ENCODE assay signal across 10 cellular contexts in the genomic region with DNA sequence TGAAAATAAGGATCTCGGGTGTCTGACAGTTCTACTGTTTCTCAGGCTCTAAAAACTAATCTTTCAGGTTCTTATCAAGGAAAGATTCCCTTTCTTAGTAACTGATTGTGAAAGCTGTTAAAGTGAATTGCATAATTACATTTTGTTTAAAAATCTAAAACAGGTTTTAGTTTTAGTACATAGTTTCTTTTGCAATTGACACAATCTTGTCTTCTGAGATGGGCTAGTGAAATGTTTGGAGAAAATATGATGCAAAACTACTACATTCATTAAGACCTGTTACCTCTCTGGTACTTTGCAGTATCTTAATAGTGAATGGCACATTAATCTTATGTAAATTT.
A peak's percentile ranks its signal among the peaks of the same experiment; 100 is the strongest.
DNase-seq lines count a peak whose midpoint lies in the region; ATAC-seq, FAIRE-seq and TF ChIP-seq lines count a peak whose summit lies in the region.
"Had no signal": no experiment of that assay in that cellular context is flagged by ENCODE, and none has a peak within 500 bp of the region (broad histone marks: within the 10 kb centered on the region; RNA-seq: fewer than 3 reads in every experiment).

No MANE protein-coding gene starts in this region.

- H2AFZ ChIP-seq in GM12878 (ENCODE audit: control insufficient read depth, low read depth, low read length) (no peak overlapping the region), neuron (ENCODE audit: low read depth, low read length) (peak overlapping the region; percentile 55)

- TF ChIP-seq POLR2A in GM12878 (IDR thresholded peaks at IDR 0.05; ENCODE audit: low read depth, low read length) (no peak), H54 (IDR thresholded peaks at IDR 0.05; ENCODE audit: low read depth, low read length) (no peak)

- TF ChIP-seq CTCF in GM12878 (IDR thresholded peaks at IDR 0.05 in 2 of 3, conservative IDR thresholded peaks at IDR 0.05 in 1 of 3; ENCODE audit: control insufficient read depth in 2 of 3, extremely low read depth in 1 of 3, insufficient read depth in 1 of 3, low read depth in 3 of 3, low read length in 3 of 3): no peak

- FAIRE-seq in GM12878 (lab: Jason Lieb, UNC): no peak
- no peak for FAIRE-seq in H54 (lab: Jason Lieb, UNC)
- FAIRE-seq: A204.1 had no signal

- H3K4me1 ChIP-seq in GM12878 (ENCODE audit: control insufficient read depth, insufficient read depth, low read length) (peaks cover 23% of the 10 kb centered on the region; the same call in 1 of the 2 replicates), neuron (ENCODE audit: insufficient read depth, low read length) (peaks cover 25% of the 10 kb centered on the region)

- 0 out of 2 replicates have a peak, but pooled peaks cover 7% of the 10 kb centered on the region for H4K20me1 ChIP-seq in GM12878 (ENCODE audit: control insufficient read depth, insufficient read depth)

- in situ Hi-C loops in GM12878 (cut with MboI): loop anchor here (10.0 kb wide), 2 partner anchors 451 to 1051 kb away; no protein-coding TSS in a partner anchor

- POLR2A ChIA-PET in GM12878 (lab: Charles Lee): no interaction called here

- CTCF ChIA-PET in GM12878 (lab: Yijun Ruan, JAX): interaction anchor here (0.9 to 8.1 kb wide), 16 partner anchors 9 to 1052 kb away, joined by 3 to 93 read pairs (median 5); no protein-coding TSS in a partner anchor

- SMC1A ChIA-PET in GM12878 (lab: Charles Lee; ENCODE audit: uncharacterized antibody, unreplicated experiment): interaction anchor here (0.8 to 4.3 kb wide), 9 partner anchors 12 to 443 kb away, joined by 3 to 51 read pairs (median 3); no protein-coding TSS in a partner anchor

- no peak for TF ChIP-seq EP300 in GM12878 (IDR thresholded peaks at IDR 0.05; ENCODE audit: borderline replicate concordance in 1 of 2, control insufficient read depth in 1 of 2, low read depth in 2 of 2, low read length in 2 of 2)

- H3K9ac ChIP-seq in GM12878 (ENCODE audit: control insufficient read depth, insufficient read depth, low read length): no peak overlapping the region

- WGBS in GM12878 (ENCODE audit: insufficient coverage, insufficient replicate concordance, low lambda C conversion rate, missing lambda C conversion rate): 5% methylated on average over 1 of the region's 1 CpG

- H3K9me3 ChIP-seq in GM12878 (replicated peaks; ENCODE audit: control insufficient read depth, insufficient read depth, low read length) (no peaks in the 10 kb centered on the region), neuron (ENCODE audit: low read length) (no peaks in the 10 kb centered on the region)
- H3K9me3 ChIP-seq: left ventricle myocardium inferior had no signal

- peak; percentile 14 for ATAC-seq in HG03280 (IDR thresholded peaks at IDR 0.05; ENCODE audit: unreplicated experiment)
- ATAC-seq in GM12878: no peak
- no peak for ATAC-seq in HG02763 (IDR thresholded peaks at IDR 0.05; ENCODE audit: unreplicated experiment)

- H3K79me2 ChIP-seq in GM12878 (ENCODE audit: control insufficient read depth, insufficient read depth, low read length): no peaks in the 10 kb centered on the region

- no TSS peak for BruUV-seq in GM12878 (replicated peaks; lab: Mats Ljungman, UMichigan)

- peak overlapping the region; percentile 32 for H3K4me2 ChIP-seq in GM12878 (ENCODE audit: control insufficient read depth, insufficient read depth)

- RAD21 ChIA-PET in GM12878 (lab: Charles Lee; ENCODE audit: unreplicated experiment): interaction anchor here (0.8 to 8.0 kb wide), 8 partner anchors 65 to 632 kb away, joined by 3 to 61 read pairs (median 4); no protein-coding TSS in a partner anchor

- H3K27me3 ChIP-seq in GM12878 (replicated peaks in 1 of 2; ENCODE audit: control insufficient read depth in 2 of 2, insufficient read depth in 2 of 2, low read length in 1 of 2) (no peaks in the 10 kb centered on the region), neuron (ENCODE audit: insufficient read depth, low read length) (no peaks in the 10 kb centered on the region)

- H3K4me3 ChIP-seq in GM12878: peak overlapping the region; percentile 16; the same call in 1 of the 2 replicates
- H3K4me3 ChIP-seq in neuron (ENCODE audit: low read length): peak overlapping the region; percentile 43

- no peak for TF ChIP-seq RAD21 in GM12878 (IDR thresholded peaks at IDR 0.05; ENCODE audit: insufficient read depth, low read depth, low read length)

- no peak overlapping the region for H3K27ac ChIP-seq in GM12878 (ENCODE audit: control insufficient read depth, insufficient read depth)
- H3K27ac ChIP-seq: left ventricle myocardium inferior had no signal

- intact Hi-C loops in GM12878 (cut with micrococcal nuclease; ENCODE audit: unreplicated experiment): loop anchor here (2.0 to 10.0 kb wide), 4 partner anchors 141 to 1121 kb away; no protein-coding TSS in a partner anchor

- DNase-seq in NCI-H1092 treated with DMSO at 0.1 percent for 48 hours (lab: John Stamatoyannopoulos, UW) (peak; percentile 42), NCI-H1092 (lab: John Stamatoyannopoulos, UW) (no peak), GM12878 (ENCODE audit: low read depth, low spot score) (no peak), H54 (ENCODE audit: insufficient read length, low spot score) (no peak)
- DNase-seq in stimulated activated CD4-positive, alpha-beta T cell treated with anti-CD3 and anti-CD28 coated beads, Interleukin-2, amount 100 ng/mL, for 48 hours: no peak

- no peaks in the 10 kb centered on the region; a peak in 1 of 4 replicates for H3K36me3 ChIP-seq in GM12878 (ENCODE audit: control insufficient read depth in 2 of 2, insufficient read depth in 2 of 2, low read length in 1 of 2)
- H3K36me3 ChIP-seq in neuron (ENCODE audit: insufficient read depth, low read length): no peaks in the 10 kb centered on the region
- H3K36me3 ChIP-seq: left ventricle myocardium inferior had no signal

TF ChIP-seq in GM12878, 131 proteins besides CTCF, POLR2A, EP300 and RAD21:
- no peak for TF ChIP-seq POU2F2 (IDR thresholded peaks at IDR 0.05; ENCODE audit: borderline replicate concordance, low read depth, low read length)
- 0 out of 2 replicates have a peak, but pooled peaks have one; percentile 2 for TF ChIP-seq NFIC (IDR thresholded peaks at IDR 0.05; ENCODE audit: low read depth, low read length)
